In the genomic region with DNA sequence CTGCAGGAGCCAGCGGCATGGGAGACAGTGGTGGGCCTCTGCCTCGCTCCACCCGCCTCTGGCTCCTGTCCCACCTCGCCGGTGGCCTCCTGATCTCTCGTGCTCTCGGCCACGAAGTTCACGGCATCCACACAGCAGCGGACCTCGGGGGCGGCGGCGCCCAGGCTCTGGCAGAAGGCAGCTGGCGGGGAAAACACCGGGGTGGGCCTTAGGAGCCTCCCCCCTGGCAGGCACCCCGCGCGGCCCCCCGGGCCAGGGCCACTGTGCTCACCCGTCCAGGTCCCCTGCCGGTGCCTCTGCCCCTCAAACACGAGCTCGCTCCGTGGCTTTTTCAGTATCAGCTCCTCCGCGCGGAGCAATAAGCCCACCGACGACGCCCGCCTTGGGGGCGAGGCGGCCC, we compare ENCODE assay signal across 9 cellular contexts. TPM values are rescaled to one million over a fixed set of nuclear protein-coding genes. Genes with fewer than 3 reads are reported as not detected.
A peak's percentile ranks its signal among the peaks of the same experiment; 100 is the strongest.
DNase-seq lines count a peak whose midpoint lies in the region; ATAC-seq and TF ChIP-seq lines count a peak whose summit lies in the region.
"Had no signal": no experiment of that assay in that cellular context is flagged by ENCODE, and none has a peak within 500 bp of the region (broad histone marks: within the 10 kb centered on the region; RNA-seq: fewer than 3 reads in every experiment).

No MANE protein-coding gene starts in this region.

- no peak for TF ChIP-seq CTCF in tibial nerve (IDR thresholded peaks at IDR 0.05)

- H3K9me3 ChIP-seq in tibial nerve = no peaks in the 10 kb centered on the region

- peaks cover 0 to 16% of the 10 kb centered on the region in 2 donors for H3K27me3 ChIP-seq in tibial nerve

- TF ChIP-seq POLR2A in tibial nerve (IDR thresholded peaks at IDR 0.05) = no peak

- no peak for TF ChIP-seq EP300 in tibial nerve (IDR thresholded peaks at IDR 0.05)

- peaks cover 0 to 38% (median 18%) of the 10 kb centered on the region in 3 donors for H3K36me3 ChIP-seq in tibial nerve

- H3K4me1 ChIP-seq in tibial nerve = peaks cover 0 to 53% (median 22%) of the 10 kb centered on the region in 4 donors

- H3K4me3 ChIP-seq in tibial nerve = peak overlapping the region; percentile 30 to 54 (median 40)

- 13 to 22% methylated on average over 8 to 30 of the region's 34 CpGs for WGBS in tibial nerve, 2 donors

- peak; percentile 39 for DNase-seq in activated gamma-delta T cell (lab: John Stamatoyannopoulos, UW)
- no peak for DNase-seq in activated gamma-delta T cell treated with Interleukin-2 at 50 U/mL for 16 hours
- DNase-seq in left cardiac atrium = peak; percentile 55
- no peak for DNase-seq in tibial nerve (ENCODE audit: low spot score in 2 of 2)
- DNase-seq in occipital lobe (lab: John Stamatoyannopoulos, UW) = no peak
- DNase-seq: Calu3 had no signal

- intact Hi-C loops in left cardiac atrium (cut with DNase I) = no loop called here

- ATAC-seq in left cardiac atrium (peak in 1 of 2 donors; percentile 0), HG03108 (IDR thresholded peaks at IDR 0.05; ENCODE audit: unreplicated experiment) (no peak)

- peak overlapping the region in 2 of 4 donors; percentile 62 to 75 for H3K27ac ChIP-seq in tibial nerve

RNA-seq across cellular contexts. Expression of gene C17orf107, which starts 0.4 kb away (rescaled TPM):
- 1 to 10 TPM; 1.3 to 2.3 TPM for total RNA-seq in left cardiac atrium
- total RNA-seq in tibial nerve = 1 to 10 TPM in 3 of 4 donors, under 1 TPM in 1; 0.90 to 2.0 (median 1.3) TPM
- total RNA-seq in occipital lobe = 6.9 TPM

RNA-seq across cellular contexts. Expression of gene CHRNE, which starts 4.0 kb away (rescaled TPM):
- 100 to 1,000 TPM in 1 of 2 donors, 10 to 100 TPM in 1; 36.8 to 118 TPM for total RNA-seq in left cardiac atrium
- total RNA-seq in tibial nerve = 1 to 10 TPM in 2 of 4 donors, under 1 TPM in 2; 0.22 to 2.5 (median 1.0) TPM
- 0.62 TPM for total RNA-seq in occipital lobe
- total RNA-seq: myocyte had no signal

RNA-seq across cellular contexts. Expression of gene GP1BA, which starts 33.1 kb away (rescaled TPM):
- under 1 TPM; 0.13 to 0.15 TPM for total RNA-seq in left cardiac atrium
- total RNA-seq in tibial nerve = not detected
- not detected for total RNA-seq in occipital lobe
- total RNA-seq: Calu3; myocyte; T-helper 1 cell treated with Interleukin-12 subunit alpha and Interleukin-12 subunit beta and Interleukin-4 antibody, amounts not matched to agents 30 ng/mL and 1 ng/mL, for 36 hours had no signal

RNA-seq across cellular contexts. Expression of gene SLC25A11, which starts 40.9 kb away (rescaled TPM):
- 100 to 1,000 TPM; 166 to 175 TPM for total RNA-seq in left cardiac atrium
- total RNA-seq in tibial nerve = 10 to 100 TPM; 30.3 to 42.8 (median 32.3) TPM
- 44.6 TPM for total RNA-seq in occipital lobe

RNA-seq across cellular contexts. Expression of gene RNF167, which starts 41.1 kb away (rescaled TPM):
- total RNA-seq in left cardiac atrium (10 to 100 TPM; 76.2 to 95.6 TPM), tibial nerve (10 to 100 TPM; 45.0 to 55.0 (median 51.4) TPM), occipital lobe (10.3 TPM)

Comparison
In these comparisons a context has a peak if more than half of its experiments do, and no peak if none do; other contexts are left out.
1. DNase-seq: peak in activated gamma-delta T cell (single experiment) and left cardiac atrium (single experiment); none in activated gamma-delta T cell treated with Interleukin-2 at 50 U/mL for 16 hours (single experiment), tibial nerve (0 of 2) and occipital lobe (single experiment).
2. RNA of gene CHRNE, which starts 4.0 kb away (total RNA-seq): 36.8 to 118 TPM in left cardiac atrium; 0.22 to 2.5 TPM in tibial nerve and 0.62 TPM in occipital lobe (single experiment); every median in the first group is over 10 times any median in the second.